8 cellular contexts compared by ENCODE assay signal in the genomic region with DNA sequence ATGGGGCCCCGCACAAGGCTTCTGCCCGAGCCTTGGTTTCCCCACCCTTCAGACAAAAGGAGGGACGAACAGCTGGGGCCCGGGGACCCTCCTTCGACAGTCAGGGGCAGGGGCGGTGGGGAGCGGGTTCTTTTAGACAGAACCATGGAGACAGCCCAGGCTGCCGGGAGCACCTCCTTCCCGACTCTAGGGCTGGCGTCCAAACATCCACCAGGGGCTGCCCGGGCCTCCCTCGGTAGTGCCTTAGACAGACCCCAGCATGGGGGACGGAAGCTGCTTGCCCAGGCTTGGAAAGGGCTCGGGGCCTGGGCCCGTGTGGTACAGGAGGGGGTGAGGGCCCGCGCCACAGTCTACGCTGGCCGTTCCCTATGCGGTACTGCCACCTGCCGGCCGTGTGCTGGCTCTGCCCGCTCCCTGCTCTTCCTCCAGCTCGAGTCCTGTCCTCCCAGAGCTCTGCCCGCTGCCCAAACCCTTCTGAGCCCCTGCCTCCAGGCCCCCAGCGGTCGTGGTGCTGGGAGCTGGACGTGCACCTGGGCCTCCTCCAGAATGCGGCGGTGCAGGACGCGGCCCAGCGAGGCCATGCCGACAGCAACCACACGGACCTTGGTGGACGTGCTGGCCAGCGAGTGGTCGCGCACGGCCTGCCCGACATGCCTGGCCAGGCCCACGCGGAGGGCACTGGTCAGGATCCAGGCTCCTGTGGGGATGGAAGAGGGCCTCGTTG. TPM values are rescaled to one million over a fixed set of nuclear protein-coding genes. Genes with fewer than 3 reads are reported as not detected.
DNase-seq lines count a peak whose midpoint lies in the region; ATAC-seq lines count a peak whose summit lies in the region.

No MANE protein-coding gene starts in this region.

- ATAC-seq in HG03095 (IDR thresholded peaks at IDR 0.05; ENCODE audit: unreplicated experiment) (peak; percentile 75), GM21786 (IDR thresholded peaks at IDR 0.05; ENCODE audit: unreplicated experiment) (no peak)

- peak; percentile 82 for DNase-seq in Daoy (ENCODE audit: low read depth)
- peak; percentile 71 for DNase-seq in NCI-H748 treated with DMSO at 0.1 percent for 48 hours (lab: John Stamatoyannopoulos, UW)
- DNase-seq in activated CD4-positive, alpha-beta T cell treated with anti-CD3 and anti-CD28 coated beads, Interleukin-2, amount 50 U/mL, for 48 hours, result peak; percentile 76 to 79
- peak; percentile 87 for DNase-seq in ecto neural progenitor cell (ENCODE audit: low spot score)
- DNase-seq in medulla oblongata (ENCODE audit: extremely low spot score), result peak; percentile 82
- peak in 2 of 3 donors; percentile 46 to 71 for DNase-seq in stimulated activated CD4-positive, alpha-beta T cell treated with anti-CD3 and anti-CD28 coated beads, TNF-alpha, amount 100 ng/mL, for 48 hours (ENCODE audit: low read depth in 3 of 3)

RNA-seq across cellular contexts. Expression of a gene that starts 20.1 kb away (rescaled TPM):
- total RNA-seq in Daoy (2014; rRNA removed; shearing (Covaris generic)), result 50.1 and 73.7 TPM in 2 replicates

RNA-seq across cellular contexts. Expression of a gene that starts 23.6 kb away (rescaled TPM):
- total RNA-seq in Daoy (2014; rRNA removed; shearing (Covaris generic)), result 0.11 TPM in 1 of 2 replicates, not detected in the other

RNA-seq across cellular contexts. Expression of a gene that starts 24.1 kb away (rescaled TPM):
- 0.36 TPM in 1 of 2 replicates, not detected in the other for total RNA-seq in Daoy (2014; rRNA removed; shearing (Covaris generic))

RNA-seq across cellular contexts. Expression of a gene that starts 43.6 kb away (rescaled TPM):
- total RNA-seq in Daoy (2014; rRNA removed; shearing (Covaris generic)), result 62.0 and 67.5 TPM in 2 replicates
